8 cellular contexts compared by ENCODE assay signal in genomic region chr5:180809403-180810209, GRCh38. TPM values are rescaled to one million over a fixed set of nuclear protein-coding genes. Genes with fewer than 3 reads are reported as not detected.
DNase-seq lines count a peak whose midpoint lies in the region; ATAC-seq and TF ChIP-seq lines count a peak whose summit lies in the region.

No MANE protein-coding gene starts in this region.

- intact Hi-C loops in activated B cell treated with CpG ODN at 0.5 μM for 24 hours (cut with micrococcal nuclease) (loop anchor here (1.0 to 10.0 kb wide), 7 partner anchors 7 to 1075 kb away; partner anchors contain the start of genes MAML1, MAPK9, MGAT1 and TRIM52), left colon (cut with DNase I, micrococcal nuclease) (no loop called here)

- peak overlapping the region; percentile 95 for H3K4me3 ChIP-seq in choroid plexus epithelial cell (ENCODE audit: low read depth, low read length)

- POLR2A ChIA-PET in activated B cell treated with CpG ODN at 0.5 μM for 24 hours (lab: Charles Lee) = interaction anchor here (0.9 to 9.5 kb wide), 21 partner anchors 8 to 1186 kb away, joined by 3 to 240 read pairs (median 7); partner anchors contain the start of genes HNRNPH1, MGAT1 and ZFP62

- H3K4me1 Mint-ChIP-seq in activated B cell treated with CpG ODN at 0.5 μM for 24 hours = peaks cover 78% of the 10 kb centered on the region

- peaks cover 13% of the 10 kb centered on the region for H3K36me3 Mint-ChIP-seq in activated B cell treated with CpG ODN at 0.5 μM for 24 hours (ENCODE audit: low read depth)

- peak overlapping the region; percentile 98 for H3K4me3 Mint-ChIP-seq in activated B cell treated with CpG ODN at 0.5 μM for 24 hours

- H3K27ac Mint-ChIP-seq in activated B cell treated with CpG ODN at 0.5 μM for 24 hours = peak overlapping the region; percentile 100

- no peak for TF ChIP-seq CTCF in activated B cell treated with CpG ODN at 0.5 μM for 24 hours (IDR thresholded peaks at IDR 0.05)
- TF ChIP-seq CTCF in choroid plexus epithelial cell (conservative IDR thresholded peaks at IDR 0.05; ENCODE audit: low read depth, low read length) = no peak

- no peaks in the 10 kb centered on the region for H3K9me3 Mint-ChIP-seq in activated B cell treated with CpG ODN at 0.5 μM for 24 hours

- ATAC-seq in GM19025 (IDR thresholded peaks at IDR 0.05; ENCODE audit: low read depth, unreplicated experiment) (peak; percentile 56), HG03196 (IDR thresholded peaks at IDR 0.05; ENCODE audit: unreplicated experiment) (peak; percentile 48), activated B cell treated with CpG ODN at 0.5 μM for 24 hours (ENCODE audit: low read depth) (peak; percentile 67), left colon (peak; percentile 80)

- H3K27me3 Mint-ChIP-seq in activated B cell treated with CpG ODN at 0.5 μM for 24 hours = no peaks in the 10 kb centered on the region

- CTCF ChIA-PET in activated B cell treated with CpG ODN at 0.5 μM for 24 hours (lab: Charles Lee) = interaction anchor here (1.0 to 1.2 kb wide), 2 partner anchors 21 to 51 kb away, joined by 3 to 6 read pairs; no protein-coding TSS in a partner anchor

- DNase-seq in AML-193 (lab: John Stamatoyannopoulos, UW) = peak; percentile 73 to 81
- peak; percentile 79 for DNase-seq in NCI-H226
- DNase-seq in activated B cell treated with CpG ODN at 0.5 μM for 24 hours = peak; percentile 90
- DNase-seq in choroid plexus epithelial cell (ENCODE audit: low read depth) = peak; percentile 94
- peak; percentile 92 for DNase-seq in left colon
- peak; percentile 49 to 93 (median 68) for DNase-seq in stimulated activated CD4-positive, alpha-beta T cell treated with anti-CD3 and anti-CD28 coated beads, Interleukin-1b, Interleukin-23, amount 100 ng/mL, for 24 hours (ENCODE audit: low read depth in 4 of 4, low spot score in 1 of 4)

RNA-seq across cellular contexts. Expression of gene MGAT1, which starts 7.0 kb away (rescaled TPM):
- 66.9 and 74.5 TPM in 2 replicates for total RNA-seq in activated B cell treated with CpG ODN at 0.5 μM for 24 hours
- total RNA-seq in left colon = 100 to 1,000 TPM in 1 of 2 donors, 10 to 100 TPM in 1; 85.6 to 101 TPM

RNA-seq across cellular contexts. Expression of gene ZFP62, which starts 51.5 kb away (rescaled TPM):
- total RNA-seq in activated B cell treated with CpG ODN at 0.5 μM for 24 hours (43.7 and 45.6 TPM in 2 replicates), left colon (10 to 100 TPM; 32.0 to 35.8 TPM)

Comparison
In these comparisons a context has a peak if more than half of its experiments do, and no peak if none do; other contexts are left out.
1. Peak in every context shown above with its lines: DNase-seq, ATAC-seq and H3K4me3 ChIP-seq.